ENCODE assay signal across 15 cellular contexts in the genomic region with DNA sequence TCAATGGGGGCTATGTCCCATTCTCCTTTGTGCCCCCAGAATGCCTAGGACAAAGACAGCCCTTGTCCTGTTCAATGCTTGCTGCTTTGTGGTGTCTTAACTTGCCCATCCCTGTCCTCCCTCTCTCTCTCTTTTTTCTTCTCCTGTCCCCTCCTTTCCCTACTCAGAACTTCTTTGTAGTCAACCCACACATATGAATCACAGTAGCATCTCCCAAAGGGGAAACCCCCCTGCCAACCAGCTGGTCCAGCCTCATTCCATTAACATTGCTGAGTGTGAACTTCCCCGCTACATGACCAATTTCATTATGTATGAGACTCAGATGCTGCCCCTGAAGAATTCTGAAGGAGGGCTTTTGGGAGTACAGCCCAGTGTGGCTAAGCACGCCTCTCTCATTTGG.
A peak's percentile ranks its signal among the peaks of the same experiment; 100 is the strongest.
DNase-seq lines count a peak whose midpoint lies in the region; TF ChIP-seq lines count a peak whose summit lies in the region.
"Had no signal": no experiment of that assay in that cellular context is flagged by ENCODE, and none has a peak within 500 bp of the region (broad histone marks: within the 10 kb centered on the region; RNA-seq: fewer than 3 reads in every experiment).

No MANE protein-coding gene starts in this region.

- no peak overlapping the region for H4K8ac ChIP-seq in H9 (replicated peaks; ENCODE audit: insufficient read length, low read depth, low read length)

- no peak overlapping the region for H3K4me3 Mint-ChIP-seq in H9
- H3K4me3 Mint-ChIP-seq: activated naive CD8-positive, alpha-beta T cell; CD8-positive, alpha-beta memory T cell had no signal

- H3K9me3 Mint-ChIP-seq in H9 = peaks cover 0 to 2% of the 10 kb centered on the region in 2 experiments; a peak in 1 of 5 replicates
- H3K9me3 Mint-ChIP-seq: CD8-positive, alpha-beta memory T cell had no signal

- H3K36me3 ChIP-seq in kidney epithelial cell (ENCODE audit: control insufficient read depth, insufficient read depth, low read length) = no peaks in the 10 kb centered on the region
- H3K36me3 ChIP-seq: neutrophil, upper lobe of left lung had no signal

- POLR2A ChIA-PET in AG04449 (lab: Yijun Ruan, JAX) = interaction anchor here (2.0 kb wide), 1 partner anchor 408 kb away, joined by 11 read pairs; the partner anchor contains the start of gene ENC1

- H3K18ac ChIP-seq in H9 (ENCODE audit: insufficient read length, low read depth, low read length) = no peak overlapping the region

- no peak overlapping the region for H3K4me2 ChIP-seq in H9 (ENCODE audit: insufficient read depth, insufficient read length, low read length)

- H3K79me2 ChIP-seq in H9 (ENCODE audit: insufficient read depth, low read length) = no peaks in the 10 kb centered on the region

- no peak overlapping the region for H3T11ph ChIP-seq in H9 (ENCODE audit: low read length)

- no peak overlapping the region for H2AK5ac ChIP-seq in H9 (ENCODE audit: insufficient read length, low read length)

- no CpG with 5 or more reads among the region's 2 CpGs for WGBS in H9 (ENCODE audit: extremely low coverage, insufficient read length, low lambda C conversion rate)

- no peak overlapping the region for H3K27ac ChIP-seq in H9 (ENCODE audit: insufficient read length, low read depth, low read length)
- H3K27ac ChIP-seq: neutrophil, upper lobe of left lung had no signal

- H3K27me3 ChIP-seq in kidney epithelial cell (ENCODE audit: control insufficient read depth, insufficient read depth, low read length) = no peaks in the 10 kb centered on the region
- H3K27me3 ChIP-seq in H9 (ENCODE audit: insufficient read depth, low read length) = no peaks in the 10 kb centered on the region
- H3K27me3 ChIP-seq: neutrophil, upper lobe of left lung had no signal

- no peak overlapping the region for H4K5ac ChIP-seq in H9 (ENCODE audit: insufficient read length, low read depth, low read length)

- no peaks in the 10 kb centered on the region for H3K36me3 Mint-ChIP-seq in H9 (ENCODE audit: insufficient read depth in 1 of 3, low read depth in 3 of 3)
- H3K36me3 Mint-ChIP-seq: activated naive CD8-positive, alpha-beta T cell; CD8-positive, alpha-beta memory T cell had no signal

- H3K4me3 ChIP-seq in AG04449 (ENCODE audit: low read depth, low read length) (no peak overlapping the region), kidney epithelial cell (ENCODE audit: low read depth, low read length) (no peak overlapping the region)
- H3K4me3 ChIP-seq: GM12878, upper lobe of left lung had no signal

- H4K91ac ChIP-seq in H9 (ENCODE audit: insufficient read length, low read depth, low read length) = no peak overlapping the region

- no peak overlapping the region for H2BK20ac ChIP-seq in H9 (ENCODE audit: low read depth, low read length, poor library complexity, severe bottlenecking)

- no peak overlapping the region for H3K14ac ChIP-seq in H9 (ENCODE audit: insufficient read depth, low read length)

- H2BK15ac ChIP-seq in H9 (ENCODE audit: low read depth, low read length) = no peak overlapping the region

- no peak overlapping the region for H2BK120ac ChIP-seq in H9 (ENCODE audit: low read depth, low read length, poor library complexity, severe bottlenecking)

- no peak overlapping the region for H3K27ac Mint-ChIP-seq in H9
- H3K27ac Mint-ChIP-seq: activated naive CD8-positive, alpha-beta T cell had no signal

- CTCF ChIA-PET in AG04449 (lab: Yijun Ruan, JAX) = no interaction called here

- no peaks in the 10 kb centered on the region for H3K23me2 ChIP-seq in H9 (ENCODE audit: insufficient read length, low read depth, low read length, poor library complexity, severe bottlenecking)

- no peaks in the 10 kb centered on the region; the same call in 1 of the 2 replicates for H3K27me3 Mint-ChIP-seq in H9 (ENCODE audit: low read depth)

- H3K23ac ChIP-seq in H9 (ENCODE audit: insufficient read length, low read depth, low read length) = no peak overlapping the region

- no peaks in the 10 kb centered on the region for H4K20me1 ChIP-seq in H9 (ENCODE audit: control insufficient read depth, insufficient read depth, insufficient read length)

- H2BK12ac ChIP-seq in H9 (ENCODE audit: insufficient read length, low read depth, low read length) = no peak overlapping the region

- DNase-seq in AG04449 (ENCODE audit: low read depth, low spot score) (peak; percentile 83), HCEC 1CT (peak; percentile 76), amniotic stem cell (lab: John Stamatoyannopoulos, UW) (peak; percentile 48), kidney epithelial cell (ENCODE audit: low read depth) (peak; percentile 87), epidermal melanocyte (ENCODE audit: insufficient read length, low spot score) (no peak), NCI-H748 (lab: John Stamatoyannopoulos, UW; ENCODE audit: unreplicated experiment) (no peak), H9 (no peak), NCI-H146 (lab: John Stamatoyannopoulos, UW) (no peak)
- DNase-seq: CD8-positive, alpha-beta memory T cell; kidney; NCI-H2081; upper lobe of left lung had no signal

- H3K4me1 Mint-ChIP-seq in H9 = peaks cover 2 to 5% of the 10 kb centered on the region in 2 experiments; a peak in 2 of 4 replicates
- H3K4me1 Mint-ChIP-seq: CD8-positive, alpha-beta memory T cell had no signal

- no peak overlapping the region for H3K56ac ChIP-seq in H9 (ENCODE audit: insufficient read length, low read depth, low read length)

- H2BK5ac ChIP-seq in H9 (ENCODE audit: insufficient read length, low read length) = no peak overlapping the region

- H3K9ac ChIP-seq in H9 (ENCODE audit: extremely low read depth, insufficient read length, low read length) = no peak overlapping the region

- H3K4ac ChIP-seq in H9 (ENCODE audit: low read depth, low read length) = no peak overlapping the region

- no peaks in the 10 kb centered on the region for H3K79me1 ChIP-seq in H9 (ENCODE audit: insufficient read depth, low read depth, low read length, poor library complexity, severe bottlenecking)

- no peak overlapping the region for H2AFZ ChIP-seq in H9 (ENCODE audit: low read length)

- TF ChIP-seq CTCF in AG04449 (IDR thresholded peaks at IDR 0.05; ENCODE audit: insufficient read depth, low read length, missing control alignments) (no peak), kidney epithelial cell (IDR thresholded peaks at IDR 0.05; ENCODE audit: insufficient read depth, low read length, poor library complexity, severe bottlenecking) (no peak), H9 (conservative IDR thresholded peaks at IDR 0.05) (no peak)

- H3K4me1 ChIP-seq in H9 (ENCODE audit: insufficient read depth, low read length) = no peaks in the 10 kb centered on the region
- H3K4me1 ChIP-seq: upper lobe of left lung had no signal

- no peaks in the 10 kb centered on the region for H3K9me3 ChIP-seq in H9 (ENCODE audit: control insufficient read depth, low read depth, low read length)
- H3K9me3 ChIP-seq: neutrophil, upper lobe of left lung had no signal

Comparison
In these comparisons a context has a peak if more than half of its experiments do, and no peak if none do; other contexts are left out.
1. DNase-seq: peak in AG04449 (single experiment), HCEC 1CT (single experiment), amniotic stem cell (single experiment) and kidney epithelial cell (single experiment); none in epidermal melanocyte (single experiment), NCI-H748 (single experiment), H9 (single experiment) and NCI-H146 (single experiment).